In the genomic region with DNA sequence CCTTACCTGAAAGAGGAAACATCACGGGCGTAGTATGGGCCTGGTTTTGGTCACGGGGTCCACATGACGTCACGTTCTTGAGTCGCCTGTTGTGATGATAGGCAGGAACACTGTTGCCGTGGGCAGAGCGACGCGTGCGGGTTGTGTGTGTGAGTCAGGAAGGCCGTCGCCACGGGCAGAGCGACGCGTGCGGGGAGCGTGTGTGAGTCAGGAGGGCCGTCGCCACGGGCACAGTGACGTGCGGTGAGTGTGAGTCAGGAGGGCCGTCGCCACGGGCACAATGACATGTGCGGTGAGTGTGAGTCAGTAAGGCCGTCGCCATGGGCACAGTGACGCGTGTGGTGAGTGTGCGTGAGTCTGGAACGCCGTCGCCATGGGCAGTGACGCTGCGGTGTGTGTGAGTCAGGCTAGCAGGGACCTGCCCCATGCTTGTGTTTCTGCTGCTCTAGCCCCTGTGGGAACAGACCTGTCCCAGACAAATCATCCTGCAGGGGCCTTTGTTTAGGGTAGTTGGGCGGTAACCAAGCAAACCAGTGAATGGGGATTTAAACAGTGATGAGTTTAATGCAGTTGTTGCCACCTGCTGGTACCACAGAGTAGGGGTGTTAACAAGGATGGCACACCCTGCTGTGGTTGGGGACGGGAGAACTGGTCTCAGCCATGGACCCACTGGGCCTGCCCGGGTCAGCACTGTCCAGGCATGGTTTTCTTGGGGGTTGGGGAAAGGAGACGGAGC, we compare ENCODE assay signal across 8 cellular contexts. TPM values are rescaled to one million over a fixed set of nuclear protein-coding genes. Genes with fewer than 3 reads are reported as not detected.
DNase-seq lines count a peak whose midpoint lies in the region; TF ChIP-seq lines count a peak whose summit lies in the region.

No MANE protein-coding gene starts in this region.

- no peak for TF ChIP-seq CTCF in GM13977 (IDR thresholded peaks at IDR 0.05; ENCODE audit: extremely low read depth, insufficient read depth, missing control alignments)

- in situ Hi-C loops in GM13977 (cut with MboI; ENCODE audit: low pct_unique_long_range_greater_than_20kb, low sequenced_read_pairs, unreplicated experiment), result no loop called here

- DNase-seq in activated naive CD4-positive, alpha-beta T cell treated with Interleukin-2 at 50 U/mL for 16 hours, result peak; percentile 89
- no peak for DNase-seq in activated naive CD4-positive, alpha-beta T cell (lab: John Stamatoyannopoulos, UW)
- peak; percentile 53 for DNase-seq in activated CD4-positive, alpha-beta T cell treated with anti-CD3 and anti-CD28 coated beads for 1 hour
- DNase-seq in effector CD4-positive, alpha-beta T cell, result peak; percentile 77
- DNase-seq in pulmonary artery endothelial cell (ENCODE audit: low read depth, low spot score) (peak; percentile 66), NCI-H146 treated with DMSO at 0.1 percent for 48 hours (lab: John Stamatoyannopoulos, UW; ENCODE audit: unreplicated experiment) (no peak), epidermal melanocyte (ENCODE audit: insufficient read length, low spot score) (no peak), GM13977 (ENCODE audit: low spot score) (no peak)

RNA-seq across cellular contexts. Expression of gene TRIP13, which starts 19.8 kb away (rescaled TPM):
- 37.9 and 53.7 TPM in 2 replicates for total RNA-seq in pulmonary artery endothelial cell

RNA-seq across cellular contexts. Expression of gene BRD9, which starts 19.9 kb away (rescaled TPM):
- total RNA-seq in pulmonary artery endothelial cell, result 50.6 and 54.9 TPM in 2 replicates

Comparison
In these comparisons a context has a peak if more than half of its experiments do, and no peak if none do; other contexts are left out.
1. DNase-seq: peak in activated naive CD4-positive, alpha-beta T cell treated with Interleukin-2 at 50 U/mL for 16 hours (single experiment), activated CD4-positive, alpha-beta T cell treated with anti-CD3 and anti-CD28 coated beads for 1 hour (single experiment), effector CD4-positive, alpha-beta T cell (single experiment) and pulmonary artery endothelial cell (single experiment); none in activated naive CD4-positive, alpha-beta T cell (0 of 4), NCI-H146 treated with DMSO at 0.1 percent for 48 hours (single experiment), epidermal melanocyte (single experiment) and GM13977 (single experiment).